Comparison of ENCODE assay signal across 30 cellular contexts in genomic region chr20:23371496-23371895, GRCh38.
"Had no signal": no experiment of that assay in that cellular context is flagged by ENCODE, and none has a peak within 500 bp of the region (broad histone marks: within the 10 kb centered on the region; RNA-seq: fewer than 3 reads in every experiment).

No MANE protein-coding gene starts in this region.

- H3K27me3 ChIP-seq: pancreas, sigmoid colon, upper lobe of left lung, vagina had no signal

- H3K4me2 ChIP-seq: smooth muscle cell had no signal

- H3K27ac ChIP-seq: epithelial cell of prostate, pancreas, prostate gland, sigmoid colon, upper lobe of left lung, vagina had no signal

- H3K4me1 ChIP-seq: prostate gland had no signal

- ATAC-seq: activated T-helper 17 cell treated with anti-CD3 and anti-CD28 coated beads, Interleukin-2, amount 50 U/mL, for 72 hours; left cardiac atrium; pancreas; stimulated activated memory B cell treated with anti-CD40 and anti-IgM and Interleukin-4, amounts not matched to agents 10 μg/mL and 1 μg/mL and 100 μg/mL, for 72 hours; stimulated activated naive CD8-positive, alpha-beta T cell treated with anti-CD3 and anti-CD28 coated beads, Interleukin-15, amount 100 ng/mL, for 72 hours had no signal

- H3K9me3 ChIP-seq: pancreas, prostate gland, sigmoid colon, upper lobe of left lung, vagina had no signal

- H3K36me3 ChIP-seq: prostate gland had no signal

- H3K27me3 Mint-ChIP-seq: activated B cell treated with CpG ODN at 0.5 μM for 24 hours; activated T-helper 17 cell treated with anti-CD3 and anti-CD28 coated beads, Interleukin-2, amount 50 U/mL, for 72 hours; central memory CD8-positive, alpha-beta T cell; naive B cell; stimulated activated memory B cell treated with anti-CD40 and anti-IgM and Interleukin-4, amounts not matched to agents 10 μg/mL and 1 μg/mL and 100 μg/mL, for 72 hours; stimulated activated naive CD8-positive, alpha-beta T cell treated with anti-CD3 and anti-CD28 coated beads, Interleukin-15, amount 100 ng/mL, for 72 hours had no signal

- H3K4me3 Mint-ChIP-seq: activated B cell treated with CpG ODN at 0.5 μM for 24 hours; activated T-helper 17 cell treated with anti-CD3 and anti-CD28 coated beads, Interleukin-2, amount 50 U/mL, for 72 hours; central memory CD8-positive, alpha-beta T cell; mesothelial cell of epicardium; naive B cell; stimulated activated memory B cell treated with anti-CD40 and anti-IgM and Interleukin-4, amounts not matched to agents 10 μg/mL and 1 μg/mL and 100 μg/mL, for 72 hours; stimulated activated naive CD8-positive, alpha-beta T cell treated with anti-CD3 and anti-CD28 coated beads, Interleukin-15, amount 100 ng/mL, for 72 hours; T-helper 2 cell treated with Interferon-gamma antibody and Interleukin-4, amounts not matched to agents 5 μg/mL and 100 μg/mL, for 36 hours had no signal

- H3K9me3 Mint-ChIP-seq: activated B cell treated with CpG ODN at 0.5 μM for 24 hours; activated T-helper 17 cell treated with anti-CD3 and anti-CD28 coated beads, Interleukin-2, amount 50 U/mL, for 72 hours; central memory CD8-positive, alpha-beta T cell; mesothelial cell of epicardium; naive B cell; stimulated activated memory B cell treated with anti-CD40 and anti-IgM and Interleukin-4, amounts not matched to agents 10 μg/mL and 1 μg/mL and 100 μg/mL, for 72 hours; stimulated activated naive CD8-positive, alpha-beta T cell treated with anti-CD3 and anti-CD28 coated beads, Interleukin-15, amount 100 ng/mL, for 72 hours; T-helper 2 cell treated with Interferon-gamma antibody and Interleukin-4, amounts not matched to agents 5 μg/mL and 100 μg/mL, for 36 hours had no signal

- DNase-seq: activated B cell treated with CpG ODN at 0.5 μM for 24 hours; activated CD4-positive, alpha-beta T cell treated with anti-CD3 and anti-CD28 coated beads, Interleukin-2, amount 50 U/mL, for 1 hour; activated gamma-delta T cell treated with Interleukin-2 at 50 U/mL for 16 hours; activated naive CD4-positive, alpha-beta T cell treated with anti-CD3 and anti-CD28 coated beads, Interleukin-2, amount 50 U/mL, for 16 hours; anterior cingulate cortex; effector CD8-positive, alpha-beta T cell; head of caudate nucleus; hippocampal formation; left cardiac atrium; mammary epithelial cell; naive B cell; nucleus accumbens; pancreas; sigmoid colon; stimulated activated CD4-positive, alpha-beta T cell treated with anti-CD3 and anti-CD28 coated beads, Interleukin-1b, Interleukin-23, amount 100 ng/mL, for 48 hours; stimulated activated CD4-positive, alpha-beta T cell treated with anti-CD3 and anti-CD28 coated beads, Interleukin-4, amount 100 ng/mL, for 4 hours; stimulated activated CD8-positive, alpha-beta memory T cell treated with anti-CD3 and anti-CD28 coated beads, Interleukin-4, amount 100 ng/mL, for 48 hours; stimulated activated naive CD8-positive, alpha-beta T cell treated with anti-CD3 and anti-CD28 coated beads, Interleukin-15, amount 100 ng/mL, for 72 hours; substantia nigra; T-helper 1 cell; upper lobe of left lung had no signal

- H3K4me3 ChIP-seq: pancreas, prostate gland, sigmoid colon, smooth muscle cell, upper lobe of left lung, vagina had no signal

- H3K27ac Mint-ChIP-seq: activated B cell treated with CpG ODN at 0.5 μM for 24 hours; activated T-helper 17 cell treated with anti-CD3 and anti-CD28 coated beads, Interleukin-2, amount 50 U/mL, for 72 hours; mesothelial cell of epicardium; stimulated activated memory B cell treated with anti-CD40 and anti-IgM and Interleukin-4, amounts not matched to agents 10 μg/mL and 1 μg/mL and 100 μg/mL, for 72 hours; T-helper 2 cell treated with Interferon-gamma antibody and Interleukin-4, amounts not matched to agents 5 μg/mL and 100 μg/mL, for 36 hours had no signal
